19 cellular contexts compared by ENCODE assay signal in genomic region chr10:29805134-29805691, GRCh38.
A peak's percentile ranks its signal among the peaks of the same experiment; 100 is the strongest.
DNase-seq lines count a peak whose midpoint lies in the region; ATAC-seq, FAIRE-seq and TF ChIP-seq lines count a peak whose summit lies in the region.
"Had no signal": no experiment of that assay in that cellular context is flagged by ENCODE, and none has a peak within 500 bp of the region (broad histone marks: within the 10 kb centered on the region; RNA-seq: fewer than 3 reads in every experiment).

No MANE protein-coding gene starts in this region.

- no peak for TF ChIP-seq RAD21 in A549 (conservative IDR thresholded peaks at IDR 0.05 in 1 of 2, IDR thresholded peaks at IDR 0.05 in 1 of 2)

- POLR2A ChIA-PET in A549 (lab: Yijun Ruan, JAX), result no interaction called here

- WGBS in A549 (ENCODE audit: missing lambda C conversion rate), result 91% methylated on average over 4 of the region's 4 CpGs
- 40 to 92% methylated on average over 2 of the region's 4 CpGs for WGBS in gastroesophageal sphincter (ENCODE audit: low coverage in 1 of 2), 2 donors

- H4K20me1 ChIP-seq in GM23338 (replicated peaks; ENCODE audit: insufficient read depth), result no peaks in the 10 kb centered on the region

- no peak overlapping the region for H3K4me3 ChIP-seq in A549
- H3K4me3 ChIP-seq in SJCRH30, result no peak overlapping the region
- no peak overlapping the region for H3K4me3 ChIP-seq in gastroesophageal sphincter
- H3K4me3 ChIP-seq in GM23338, result no peak overlapping the region
- H3K4me3 ChIP-seq: spleen, upper lobe of left lung had no signal

- H3K4me1 Mint-ChIP-seq in osteocyte (ENCODE audit: unreplicated experiment), result peaks cover 50% of the 10 kb centered on the region
- H3K4me1 Mint-ChIP-seq in GM23338, result no peaks in the 10 kb centered on the region
- peaks cover 24% of the 10 kb centered on the region for H3K4me1 Mint-ChIP-seq in activated T-cell treated with anti-CD3 and anti-CD28 coated beads, Interleukin-2, amount 50 U/mL, for 72 hours (ENCODE audit: low read depth)
- H3K4me1 Mint-ChIP-seq: activated B cell treated with CpG ODN at 0.5 μM for 24 hours had no signal

- TF ChIP-seq POLR2A in A549 (IDR thresholded peaks at IDR 0.05; ENCODE audit: low read length) (no peak), gastroesophageal sphincter (IDR thresholded peaks at IDR 0.05) (no peak)

- H3K36me3 Mint-ChIP-seq in osteocyte (ENCODE audit: unreplicated experiment) (no peaks in the 10 kb centered on the region), GM23338 (ENCODE audit: low read depth) (no peaks in the 10 kb centered on the region)
- H3K36me3 Mint-ChIP-seq in activated T-cell treated with anti-CD3 and anti-CD28 coated beads, Interleukin-2, amount 50 U/mL, for 72 hours (ENCODE audit: insufficient read depth in 2 of 2), result peaks cover 0 to 3% of the 10 kb centered on the region in 2 donors
- H3K36me3 Mint-ChIP-seq: stimulated activated effector memory CD8-positive, alpha-beta T cell treated with anti-CD3 and anti-CD28 coated beads, Interleukin-12 subunit alpha, Interleukin-12 subunit beta, amount 100 ng/mL, for 72 hours had no signal

- H3K4me3 Mint-ChIP-seq in osteocyte (ENCODE audit: unreplicated experiment) (no peak overlapping the region), GM23338 (no peak overlapping the region)
- no peak overlapping the region for H3K4me3 Mint-ChIP-seq in activated T-cell treated with anti-CD3 and anti-CD28 coated beads, Interleukin-2, amount 50 U/mL, for 72 hours
- H3K4me3 Mint-ChIP-seq: activated B cell treated with CpG ODN at 0.5 μM for 24 hours; CD4-positive, alpha-beta T cell; T-helper 1 cell treated with Interleukin-12 subunit alpha and Interleukin-12 subunit beta and Interleukin-4 antibody, amounts not matched to agents 30 μg/mL and 1 μg/mL, for 36 hours had no signal

- no peaks in the 10 kb centered on the region for H3K9me3 Mint-ChIP-seq in osteocyte (ENCODE audit: unreplicated experiment)
- H3K9me3 Mint-ChIP-seq in GM23338, result no peaks in the 10 kb centered on the region
- H3K9me3 Mint-ChIP-seq in activated T-cell treated with anti-CD3 and anti-CD28 coated beads, Interleukin-2, amount 50 U/mL, for 72 hours, result peaks cover 3 to 6% of the 10 kb centered on the region in 2 donors
- H3K9me3 Mint-ChIP-seq: stimulated activated effector memory CD8-positive, alpha-beta T cell treated with anti-CD3 and anti-CD28 coated beads, Interleukin-12 subunit alpha, Interleukin-12 subunit beta, amount 100 ng/mL, for 72 hours had no signal

- no peaks in the 10 kb centered on the region for H3K36me3 ChIP-seq in SJCRH30
- H3K36me3 ChIP-seq in gastroesophageal sphincter, result no peaks in the 10 kb centered on the region
- H3K36me3 ChIP-seq in GM23338 (ENCODE audit: insufficient read depth), result no peaks in the 10 kb centered on the region
- H3K36me3 ChIP-seq: spleen, upper lobe of left lung had no signal

- no peak for FAIRE-seq in A549 (lab: Jason Lieb, UNC)
- FAIRE-seq: colon, keratinocyte had no signal

- TF ChIP-seq CTCF in A549 (IDR thresholded peaks at IDR 0.05), result no peak
- no peak for TF ChIP-seq CTCF in gastroesophageal sphincter (IDR thresholded peaks at IDR 0.05)
- no peak for TF ChIP-seq CTCF in osteocyte (IDR thresholded peaks at IDR 0.05)
- TF ChIP-seq CTCF in GM23338 (conservative IDR thresholded peaks at IDR 0.05; ENCODE audit: low read depth in 2 of 2), result no peak
- TF ChIP-seq CTCF in GM13976 (IDR thresholded peaks at IDR 0.05; ENCODE audit: borderline replicate concordance, control extremely low read depth, extremely low read depth, insufficient read depth, missing control alignments), result no peak

- CTCF ChIA-PET in A549 (lab: Yijun Ruan, JAX), result interaction anchor here (1.5 kb wide), 1 partner anchor 70 kb away, joined by 4 read pairs; no protein-coding TSS in a partner anchor

- H3K27me3 Mint-ChIP-seq in osteocyte (ENCODE audit: unreplicated experiment) (no peaks in the 10 kb centered on the region), GM23338 (ENCODE audit: insufficient read depth, low read depth, poor library complexity) (no peaks in the 10 kb centered on the region)
- peaks cover 30% of the 10 kb centered on the region for H3K27me3 Mint-ChIP-seq in activated T-cell treated with anti-CD3 and anti-CD28 coated beads, Interleukin-2, amount 50 U/mL, for 72 hours (ENCODE audit: low read depth)

- H3K9me2 ChIP-seq in GM23338 (ENCODE audit: insufficient read depth), result no peaks in the 10 kb centered on the region

- H3K4me2 ChIP-seq in A549 (peak overlapping the region; percentile 84; the same call in 2 of the 3 replicates), GM23338 (no peak overlapping the region)

- in situ Hi-C loops in GM13976 (cut with MboI; ENCODE audit: low sequenced_read_pairs, unreplicated experiment), result no loop called here

- DNase-seq in A549 (ENCODE audit: low read depth in 1 of 2, low spot score in 1 of 2) (no peak), SJCRH30 (peak; percentile 26 to 58), osteocyte (ENCODE audit: extremely low spot score, unreplicated experiment) (no peak), GM23338 (ENCODE audit: low spot score) (no peak), GM13976 (ENCODE audit: low spot score) (no peak), NCI-H82 (lab: John Stamatoyannopoulos, UW) (no peak)
- DNase-seq in activated T-cell treated with anti-CD3 and anti-CD28 coated beads, Interleukin-2, amount 50 U/mL, for 72 hours, result no peak
- DNase-seq: activated B cell treated with CpG ODN at 0.5 μM for 24 hours; amniotic stem cell; CD4-positive, alpha-beta T cell; NCI-H1048; NCI-H774; spleen; upper lobe of left lung had no signal

- TF ChIP-seq EP300 in A549 (IDR thresholded peaks at IDR 0.05), result no peak
- no peak for TF ChIP-seq EP300 in gastroesophageal sphincter (IDR thresholded peaks at IDR 0.05)

- no peaks in the 10 kb centered on the region for H3F3A ChIP-seq in GM23338 (replicated peaks; ENCODE audit: low read depth)

- H3K27ac Mint-ChIP-seq in osteocyte (ENCODE audit: unreplicated experiment), result peak overlapping the region; percentile 94
- no peak overlapping the region for H3K27ac Mint-ChIP-seq in GM23338
- H3K27ac Mint-ChIP-seq in activated T-cell treated with anti-CD3 and anti-CD28 coated beads, Interleukin-2, amount 50 U/mL, for 72 hours, result no peak overlapping the region
- H3K27ac Mint-ChIP-seq: activated B cell treated with CpG ODN at 0.5 μM for 24 hours; CD4-positive, alpha-beta T cell; stimulated activated effector memory CD8-positive, alpha-beta T cell treated with anti-CD3 and anti-CD28 coated beads, Interleukin-12 subunit alpha, Interleukin-12 subunit beta, amount 100 ng/mL, for 72 hours; T-helper 1 cell treated with Interleukin-12 subunit alpha and Interleukin-12 subunit beta and Interleukin-4 antibody, amounts not matched to agents 30 μg/mL and 1 μg/mL, for 36 hours had no signal

- H3K9me3 ChIP-seq in A549 (no peaks in the 10 kb centered on the region), SJCRH30 (replicated peaks) (no peaks in the 10 kb centered on the region), gastroesophageal sphincter (no peaks in the 10 kb centered on the region)
- H3K9me3 ChIP-seq: spleen, upper lobe of left lung had no signal

- H3K27me3 ChIP-seq in SJCRH30 (no peaks in the 10 kb centered on the region), gastroesophageal sphincter (no peaks in the 10 kb centered on the region), GM23338 (ENCODE audit: insufficient read depth) (no peaks in the 10 kb centered on the region)
- H3K27me3 ChIP-seq: upper lobe of left lung had no signal

- H3K4me1 ChIP-seq in A549 (peaks cover 55% of the 10 kb centered on the region), SJCRH30 (peaks cover 35% of the 10 kb centered on the region), gastroesophageal sphincter (peaks cover 2 to 55% (median 6%) of the 10 kb centered on the region in 3 donors), GM23338 (ENCODE audit: insufficient read depth) (no peaks in the 10 kb centered on the region)

- no peaks in the 10 kb centered on the region for H3K79me2 ChIP-seq in GM23338 (replicated peaks; ENCODE audit: insufficient read depth)

- H3K27ac ChIP-seq in A549, result peak overlapping the region; percentile 62 to 86
- H3K27ac ChIP-seq in SJCRH30, result peak overlapping the region; percentile 95
- H3K27ac ChIP-seq in gastroesophageal sphincter, result peak overlapping the region in 3 of 4 donors; percentile 59 to 95 (median 78)
- no peak overlapping the region for H3K27ac ChIP-seq in GM23338 (ENCODE audit: low read depth)
- H3K27ac ChIP-seq: spleen, upper lobe of left lung had no signal

- no peak for ATAC-seq in A549
- no peak for ATAC-seq in gastroesophageal sphincter
- ATAC-seq in GM23338, result no peak
- no peak for ATAC-seq in activated T-cell treated with anti-CD3 and anti-CD28 coated beads, Interleukin-2, amount 50 U/mL, for 72 hours (replicated peaks in 1 of 2)

- no peak overlapping the region for H2AFZ ChIP-seq in GM23338

TF ChIP-seq in A549, 52 proteins besides CTCF, POLR2A, EP300 and RAD21:
- no peak for TF ChIP-seq SMC3 (IDR thresholded peaks at IDR 0.05)

TF ChIP-seq in GM23338, 12 proteins besides CTCF, POLR2A, EP300 and RAD21 (continues in another document):
- TF ChIP-seq REST (IDR thresholded peaks at IDR 0.05; ENCODE audit: unreplicated experiment), result no peak
- no peak for TF ChIP-seq ZNF114 (CRISPR knock-in tag; IDR thresholded peaks at IDR 0.05)
- no peak for TF ChIP-seq EZH2 (IDR thresholded peaks at IDR 0.05; ENCODE audit: low read depth, unreplicated experiment)
- TF ChIP-seq EZH2phosphoT487 (IDR thresholded peaks at IDR 0.05; ENCODE audit: unreplicated experiment), result no peak
- no peak for TF ChIP-seq STAT1 (IDR thresholded peaks at IDR 0.05; ENCODE audit: unreplicated experiment)

Comparison
In these comparisons a context has a peak if more than half of its experiments do, and no peak if none do; other contexts are left out.
1. DNase-seq: peak in SJCRH30 (2 of 2); none in A549 (0 of 2), osteocyte (single experiment), GM23338 (single experiment), GM13976 (single experiment), NCI-H82 (single experiment) and activated T-cell treated with anti-CD3 and anti-CD28 coated beads, Interleukin-2, amount 50 U/mL, for 72 hours (0 of 2).